In the genomic region with DNA sequence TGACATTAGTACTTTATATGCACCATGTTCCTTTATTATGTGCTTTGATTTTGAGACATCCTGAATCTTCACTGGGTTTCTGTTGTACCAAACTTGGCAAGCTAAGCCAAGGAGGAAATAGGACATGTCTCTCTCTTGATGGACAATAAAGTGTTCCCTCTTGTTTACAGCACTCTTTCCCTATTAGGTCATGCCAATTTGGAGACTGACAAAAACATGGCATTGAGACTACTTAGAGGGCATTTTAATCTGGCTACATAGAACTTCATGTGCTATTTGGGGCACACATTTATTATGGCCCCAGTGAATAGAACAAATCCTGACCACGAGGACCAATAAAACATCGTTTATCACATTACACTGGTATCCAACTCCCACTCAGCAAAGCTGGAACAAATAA, we compare ENCODE assay signal across 1 cellular context.
TF ChIP-seq lines count a peak whose summit lies in the region.

No MANE protein-coding gene starts in this region.

TF ChIP-seq in endothelial cell of umbilical vein, 7 proteins besides CTCF, POLR2A, EP300 and RAD21 (continued from another document):
- TF ChIP-seq, protein P1, sequence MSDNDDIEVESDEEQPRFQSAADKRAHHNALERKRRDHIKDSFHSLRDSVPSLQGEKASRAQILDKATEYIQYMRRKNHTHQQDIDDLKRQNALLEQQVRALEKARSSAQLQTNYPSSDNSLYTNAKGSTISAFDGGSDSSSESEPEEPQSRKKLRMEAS (IDR thresholded peaks at IDR 0.05; ENCODE audit: insufficient read depth, insufficient read length): no peak
- no peak for TF ChIP-seq MYC (IDR thresholded peaks at IDR 0.05; ENCODE audit: low read depth, low read length)
TF ChIP-seq in endothelial cell of umbilical vein: peak in this region for 0.
